ENCODE assay signal across 1 cellular context in the genomic region with DNA sequence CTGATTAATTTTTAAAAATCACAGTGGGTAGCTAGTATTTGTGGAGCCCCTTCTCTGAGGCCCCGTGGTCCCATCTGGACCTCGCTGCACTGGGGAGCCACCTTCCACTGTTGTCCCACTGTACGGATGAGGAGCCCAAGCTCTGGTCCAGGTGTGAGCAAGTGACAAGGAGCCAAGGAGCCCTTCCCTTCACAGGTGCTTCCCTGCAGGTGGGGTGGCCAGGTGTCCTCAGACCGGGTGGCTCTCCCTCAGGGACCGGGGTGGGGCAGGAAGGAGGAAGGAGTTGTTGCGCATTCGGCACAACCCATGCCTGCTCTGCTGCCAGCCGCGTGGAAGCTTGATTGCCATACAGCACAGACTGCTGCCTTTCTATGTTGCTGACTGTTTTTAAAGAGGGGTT.
TF ChIP-seq lines count a peak whose summit lies in the region.

No MANE protein-coding gene starts in this region.

TF ChIP-seq in WTC11, 78 proteins besides CTCF, POLR2A, EP300 and RAD21 (continued from another document):
- TF ChIP-seq, protein P1, sequence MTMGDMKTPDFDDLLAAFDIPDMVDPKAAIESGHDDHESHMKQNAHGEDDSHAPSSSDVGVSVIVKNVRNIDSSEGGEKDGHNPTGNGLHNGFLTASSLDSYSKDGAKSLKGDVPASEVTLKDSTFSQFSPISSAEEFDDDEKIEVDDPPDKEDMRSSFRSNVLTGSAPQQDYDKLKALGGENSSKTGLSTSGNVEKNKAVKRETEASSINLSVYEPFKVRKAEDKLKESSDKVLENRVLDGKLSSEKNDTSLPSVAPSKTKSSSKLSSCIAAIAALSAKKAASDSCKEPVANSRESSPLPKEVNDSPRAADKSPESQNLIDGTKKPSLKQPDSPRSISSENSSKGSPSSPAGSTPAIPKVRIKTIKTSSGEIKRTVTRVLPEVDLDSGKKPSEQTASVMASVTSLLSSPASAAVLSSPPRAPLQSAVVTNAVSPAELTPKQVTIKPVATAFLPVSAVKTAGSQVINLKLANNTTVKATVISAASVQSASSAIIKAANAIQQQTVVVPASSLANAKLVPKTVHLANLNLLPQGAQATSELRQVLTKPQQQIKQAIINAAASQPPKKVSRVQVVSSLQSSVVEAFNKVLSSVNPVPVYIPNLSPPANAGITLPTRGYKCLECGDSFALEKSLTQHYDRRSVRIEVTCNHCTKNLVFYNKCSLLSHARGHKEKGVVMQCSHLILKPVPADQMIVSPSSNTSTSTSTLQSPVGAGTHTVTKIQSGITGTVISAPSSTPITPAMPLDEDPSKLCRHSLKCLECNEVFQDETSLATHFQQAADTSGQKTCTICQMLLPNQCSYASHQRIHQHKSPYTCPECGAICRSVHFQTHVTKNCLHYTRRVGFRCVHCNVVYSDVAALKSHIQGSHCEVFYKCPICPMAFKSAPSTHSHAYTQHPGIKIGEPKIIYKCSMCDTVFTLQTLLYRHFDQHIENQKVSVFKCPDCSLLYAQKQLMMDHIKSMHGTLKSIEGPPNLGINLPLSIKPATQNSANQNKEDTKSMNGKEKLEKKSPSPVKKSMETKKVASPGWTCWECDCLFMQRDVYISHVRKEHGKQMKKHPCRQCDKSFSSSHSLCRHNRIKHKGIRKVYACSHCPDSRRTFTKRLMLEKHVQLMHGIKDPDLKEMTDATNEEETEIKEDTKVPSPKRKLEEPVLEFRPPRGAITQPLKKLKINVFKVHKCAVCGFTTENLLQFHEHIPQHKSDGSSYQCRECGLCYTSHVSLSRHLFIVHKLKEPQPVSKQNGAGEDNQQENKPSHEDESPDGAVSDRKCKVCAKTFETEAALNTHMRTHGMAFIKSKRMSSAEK (CRISPR knock-in tag; IDR thresholded peaks at IDR 0.05; ENCODE audit: borderline replicate concordance): no peak
- TF ChIP-seq, protein P2, sequence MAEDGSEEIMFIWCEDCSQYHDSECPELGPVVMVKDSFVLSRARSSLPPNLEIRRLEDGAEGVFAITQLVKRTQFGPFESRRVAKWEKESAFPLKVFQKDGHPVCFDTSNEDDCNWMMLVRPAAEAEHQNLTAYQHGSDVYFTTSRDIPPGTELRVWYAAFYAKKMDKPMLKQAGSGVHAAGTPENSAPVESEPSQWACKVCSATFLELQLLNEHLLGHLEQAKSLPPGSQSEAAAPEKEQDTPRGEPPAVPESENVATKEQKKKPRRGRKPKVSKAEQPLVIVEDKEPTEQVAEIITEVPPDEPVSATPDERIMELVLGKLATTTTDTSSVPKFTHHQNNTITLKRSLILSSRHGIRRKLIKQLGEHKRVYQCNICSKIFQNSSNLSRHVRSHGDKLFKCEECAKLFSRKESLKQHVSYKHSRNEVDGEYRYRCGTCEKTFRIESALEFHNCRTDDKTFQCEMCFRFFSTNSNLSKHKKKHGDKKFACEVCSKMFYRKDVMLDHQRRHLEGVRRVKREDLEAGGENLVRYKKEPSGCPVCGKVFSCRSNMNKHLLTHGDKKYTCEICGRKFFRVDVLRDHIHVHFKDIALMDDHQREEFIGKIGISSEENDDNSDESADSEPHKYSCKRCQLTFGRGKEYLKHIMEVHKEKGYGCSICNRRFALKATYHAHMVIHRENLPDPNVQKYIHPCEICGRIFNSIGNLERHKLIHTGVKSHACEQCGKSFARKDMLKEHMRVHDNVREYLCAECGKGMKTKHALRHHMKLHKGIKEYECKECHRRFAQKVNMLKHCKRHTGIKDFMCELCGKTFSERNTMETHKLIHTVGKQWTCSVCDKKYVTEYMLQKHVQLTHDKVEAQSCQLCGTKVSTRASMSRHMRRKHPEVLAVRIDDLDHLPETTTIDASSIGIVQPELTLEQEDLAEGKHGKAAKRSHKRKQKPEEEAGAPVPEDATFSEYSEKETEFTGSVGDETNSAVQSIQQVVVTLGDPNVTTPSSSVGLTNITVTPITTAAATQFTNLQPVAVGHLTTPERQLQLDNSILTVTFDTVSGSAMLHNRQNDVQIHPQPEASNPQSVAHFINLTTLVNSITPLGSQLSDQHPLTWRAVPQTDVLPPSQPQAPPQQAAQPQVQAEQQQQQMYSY (CRISPR knock-in tag; IDR thresholded peaks at IDR 0.05): no peak
TF ChIP-seq in WTC11: peak in this region for 0.
